8 cellular contexts compared by ENCODE assay signal in the genomic region with DNA sequence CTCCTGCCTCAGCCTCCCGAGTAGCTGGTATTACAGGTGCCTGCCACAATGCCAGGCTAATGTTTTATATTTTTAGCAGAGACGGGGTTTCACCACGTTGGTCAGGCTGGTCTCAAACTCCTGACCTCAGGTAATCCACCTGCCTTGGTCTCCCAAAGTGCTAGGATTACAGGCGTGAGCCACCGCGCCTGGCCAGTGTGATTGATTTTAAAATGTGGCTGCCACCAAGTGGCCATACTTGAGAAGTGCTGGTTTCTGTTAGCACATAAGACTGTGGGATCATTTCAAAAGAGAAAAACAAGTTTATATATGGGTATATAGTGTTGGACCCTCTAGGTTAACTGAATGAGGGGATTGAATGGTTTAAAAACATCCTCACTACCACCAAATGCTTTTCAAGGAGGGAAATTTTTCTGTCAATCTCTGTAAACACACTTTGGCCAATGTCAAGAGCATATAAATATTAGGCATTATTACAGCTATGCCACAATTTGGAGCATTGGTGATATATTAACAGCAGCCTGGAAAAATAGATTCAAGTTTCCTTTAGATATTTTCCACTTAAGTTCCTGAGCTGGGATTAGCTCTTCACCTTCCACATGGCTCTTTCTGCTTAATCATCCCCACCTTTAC. TPM values are rescaled to one million over a fixed set of nuclear protein-coding genes. Genes with fewer than 3 reads are reported as not detected.
DNase-seq lines count a peak whose midpoint lies in the region; ATAC-seq and TF ChIP-seq lines count a peak whose summit lies in the region.

No MANE protein-coding gene starts in this region.

- TF ChIP-seq CTCF in A673 (conservative IDR thresholded peaks at IDR 0.05; ENCODE audit: low read depth, low read length) (peak; percentile 73), GM12865 (IDR thresholded peaks at IDR 0.05; ENCODE audit: insufficient read depth, low read depth, low read length, missing control alignments) (peak; percentile 58), Peyer's patch (IDR thresholded peaks at IDR 0.05) (peak; percentile 53 to 73 (median 70)), brain microvascular endothelial cell (IDR thresholded peaks at IDR 0.05; ENCODE audit: low read depth, low read length, missing control alignments) (peak; percentile 68), stomach (IDR thresholded peaks at IDR 0.05) (peak in 5 of 7 experiments; percentile 40 to 71 (median 55))

- no peak overlapping the region for H3K4me3 ChIP-seq in A673 (ENCODE audit: low read depth, low read length, poor library complexity, severe bottlenecking)
- no peak overlapping the region for H3K4me3 ChIP-seq in GM12865 (ENCODE audit: low read depth, low read length)
- H3K4me3 ChIP-seq in Peyer's patch = no peak overlapping the region
- H3K4me3 ChIP-seq in brain microvascular endothelial cell (ENCODE audit: low read depth, low read length) = no peak overlapping the region
- H3K4me3 ChIP-seq in stomach = no peak overlapping the region

- no TSS peak for BruUV-seq in A673 (replicated peaks; lab: Mats Ljungman, UMichigan)

- DNase-seq in A673 (ENCODE audit: low spot score) (peak; percentile 60), GM12865 (ENCODE audit: low read depth) (peak; percentile 64), Peyer's patch (peak in 2 of 3 donors; percentile 41 to 81), brain microvascular endothelial cell (no peak), kidney glomerular epithelial cell (lab: John Stamatoyannopoulos, UW) (peak; percentile 14), stomach (peak; percentile 60), NCI-H128 (lab: John Stamatoyannopoulos, UW; ENCODE audit: unreplicated experiment) (no peak)

- POLR2A ChIA-PET in A673 (lab: Charles Lee; ENCODE audit: low non-redundant PET) = interaction anchor here (0.6 kb wide), 1 partner anchor 195 kb away, joined by 8 read pairs; no protein-coding TSS in a partner anchor

- no peak for TF ChIP-seq EP300 in stomach (IDR thresholded peaks at IDR 0.05)

- no peak for ATAC-seq in GM18498 (IDR thresholded peaks at IDR 0.05; ENCODE audit: unreplicated experiment)

- H3K36me3 ChIP-seq in A673 (ENCODE audit: insufficient read depth, low read length, poor library complexity, severe bottlenecking) (peaks cover 95% of the 10 kb centered on the region), Peyer's patch (peaks cover 0 to 98% (median 0%) of the 10 kb centered on the region in 3 donors), brain microvascular endothelial cell (replicated peaks) (peaks cover 89% of the 10 kb centered on the region), stomach (peaks cover 85 to 100% (median 100%) of the 10 kb centered on the region in 4 donors)

- no peaks in the 10 kb centered on the region for H3K9me3 ChIP-seq in A673 (ENCODE audit: low read depth, low read length, poor library complexity, severe bottlenecking)
- no peaks in the 10 kb centered on the region for H3K9me3 ChIP-seq in Peyer's patch
- no peaks in the 10 kb centered on the region for H3K9me3 ChIP-seq in stomach

- H3K4me1 ChIP-seq in A673 (ENCODE audit: insufficient read depth, low read length, poor library complexity, severe bottlenecking) (no peaks in the 10 kb centered on the region), Peyer's patch (peaks cover 0 to 17% (median 2%) of the 10 kb centered on the region in 4 donors), stomach (peaks cover 12 to 27% (median 19%) of the 10 kb centered on the region in 4 donors)

- H3K27ac ChIP-seq in A673 (ENCODE audit: low read depth, low read length, poor library complexity, severe bottlenecking) (no peak overlapping the region), Peyer's patch (no peak overlapping the region), brain microvascular endothelial cell (no peak overlapping the region), stomach (no peak overlapping the region)

- WGBS in stomach, 5 donors = 26 to 43% (median 38%) methylated on average over 6 of the region's 6 CpGs

- H3K27me3 ChIP-seq in A673 (replicated peaks; ENCODE audit: insufficient read depth, low read depth, low read length, poor library complexity) (no peaks in the 10 kb centered on the region), Peyer's patch (no peaks in the 10 kb centered on the region), brain microvascular endothelial cell (replicated peaks) (no peaks in the 10 kb centered on the region), stomach (no peaks in the 10 kb centered on the region)

- in situ Hi-C loops in brain microvascular endothelial cell (cut with HindIII; ENCODE audit: low pct_ligation_motif_present, low sequenced_read_pairs) = no loop called here

- CTCF ChIA-PET in A673 (lab: Charles Lee) = interaction anchor here (0.7 to 2.3 kb wide), 4 partner anchors 94 to 190 kb away, joined by 3 to 13 read pairs (median 4); a partner anchor contains a TSS

- TF ChIP-seq POLR2A in Peyer's patch (IDR thresholded peaks at IDR 0.05) (no peak), stomach (IDR thresholded peaks at IDR 0.05) (no peak)

- intact Hi-C loops in A673 (cut with micrococcal nuclease; ENCODE audit: unreplicated experiment) = loop anchor here (2.0 kb wide), 1 partner anchor 192 kb away; no protein-coding TSS in a partner anchor
- intact Hi-C loops in stomach (cut with DNase I; ENCODE audit: low total_unique reads) = no loop called here

RNA-seq across cellular contexts. Expression of a gene that starts 13.5 kb away (rescaled TPM):
- total RNA-seq in A673 (2021) = 37.3 and 41.9 TPM in 2 replicates
- total RNA-seq in Peyer's patch = 10 to 100 TPM in 1 of 4 donors, 1 to 10 TPM in 3; 3.3 to 10.0 (median 7.1) TPM
- 10 to 100 TPM in 2 of 5 donors, 1 to 10 TPM in 2, not detected in 1; 6.4 to 33.5 (median 9.3) TPM for total RNA-seq in stomach
- polyA plus RNA-seq in stomach = 10 to 100 TPM in 1 of 3 donors, 1 to 10 TPM in 2; 4.4 to 13.4 (median 6.0) TPM

RNA-seq across cellular contexts. Expression of a gene that starts 18.9 kb away (rescaled TPM):
- total RNA-seq in A673 (2021) (79.1 and 112 TPM in 2 replicates), Peyer's patch (10 to 100 TPM; 21.7 to 53.6 (median 41.9) TPM), stomach (10 to 100 TPM; 19.5 to 80.5 (median 42.4) TPM)
- 10 to 100 TPM; 32.1 to 43.2 (median 37.0) TPM for polyA plus RNA-seq in stomach

RNA-seq across cellular contexts. Expression of a gene that starts 34.9 kb away (rescaled TPM):
- total RNA-seq in A673 (2021) = 63.3 and 73.4 TPM in 2 replicates
- 100 to 1,000 TPM in 1 of 4 donors, 10 to 100 TPM in 3; 54.8 to 114 (median 72.9) TPM for total RNA-seq in Peyer's patch
- 100 to 1,000 TPM in 1 of 5 donors, 10 to 100 TPM in 4; 23.2 to 206 (median 48.5) TPM for total RNA-seq in stomach
- polyA plus RNA-seq in stomach = 1 to 10 TPM; 8.3 to 9.8 (median 8.6) TPM

Comparison
In these comparisons a context has a peak if more than half of its experiments do, and no peak if none do; other contexts are left out.
1. DNase-seq: peak in A673 (single experiment), GM12865 (single experiment), Peyer's patch (2 of 3), kidney glomerular epithelial cell (single experiment) and stomach (single experiment); none in brain microvascular endothelial cell (single experiment) and NCI-H128 (single experiment).
2. Peak in every context shown above with its lines, with median percentiles within 50 percentile points of each other: CTCF ChIP-seq.